ENCODE assay signal across 30 cellular contexts in genomic region chr14:51131516-51131915, GRCh38.
"Had no signal": no experiment of that assay in that cellular context is flagged by ENCODE, and none has a peak within 500 bp of the region (broad histone marks: within the 10 kb centered on the region; RNA-seq: fewer than 3 reads in every experiment).

No MANE protein-coding gene starts in this region.

- H3K9ac ChIP-seq: KMS-11 had no signal

- DNase-seq: activated CD4-positive, alpha-beta memory T cell treated with anti-CD3 and anti-CD28 coated beads for 36 hours; activated CD4-positive, alpha-beta T cell treated with anti-CD3 and anti-CD28 coated beads for 36 hours; activated CD4-positive, alpha-beta T cell treated with anti-CD3 and anti-CD28 coated beads, Interleukin-2, amount 50 U/mL, for 1 hour; activated CD8-positive, alpha-beta memory T cell treated with anti-CD3 and anti-CD28 coated beads, Interleukin-2, amount 50 U/mL, for 4 hours; activated gamma-delta T cell treated with Interleukin-2 at 50 U/mL for 16 hours; activated naive CD4-positive, alpha-beta T cell treated with anti-CD3 and anti-CD28 coated beads for 36 hours; activated T-cell treated with anti-CD3 and anti-CD28 coated beads for 4 hours; activated T-cell treated with anti-CD3 and anti-CD28 coated beads, Interleukin-2, amount 50 U/mL, for 4 hours; anterior cingulate cortex; caudate nucleus; cerebellar nuclear complex; NCI-H1048; NCI-H1436 treated with DMSO at 0.1 percent for 48 hours; NCI-H1694 treated with DMSO at 0.1 percent for 48 hours; NCI-H2029; NCI-H345; NCI-H524 treated with DMSO at 0.1 percent for 48 hours; SIG-M5; T-cell; T-helper 2 cell; T1000 had no signal

- H3K4me1 Mint-ChIP-seq: activated CD4-positive, alpha-beta T cell treated with anti-CD3 and anti-CD28 coated beads for 36 hours; brain; T-cell; WTC11 had no signal

- H3K27ac ChIP-seq: KMS-11, RWPE1 had no signal

- H3K27ac Mint-ChIP-seq: activated CD4-positive, alpha-beta memory T cell treated with anti-CD3 and anti-CD28 coated beads for 36 hours; activated CD4-positive, alpha-beta T cell treated with anti-CD3 and anti-CD28 coated beads for 36 hours; activated naive CD4-positive, alpha-beta T cell treated with anti-CD3 and anti-CD28 coated beads for 36 hours; activated naive CD4-positive, alpha-beta T cell treated with anti-CD3 and anti-CD28 coated beads, Interleukin-2, amount 50 U/mL, for 72 hours; activated T-helper 1 cell treated with anti-CD3 and anti-CD28 coated beads, Interleukin-12 subunit alpha, Interleukin-12 subunit beta, Interleukin-2, Interleukin-4 antibody, amounts not matched to agents 30 ng/mL and 10 ng/mL and 1 ng/mL, durations not matched to agents 14 hours and 24 hours and 36 hours; brain; T-cell; WTC11 had no signal

- H3K4me3 Mint-ChIP-seq: activated CD4-positive, alpha-beta memory T cell treated with anti-CD3 and anti-CD28 coated beads for 36 hours; activated CD4-positive, alpha-beta T cell treated with anti-CD3 and anti-CD28 coated beads for 36 hours; activated naive CD4-positive, alpha-beta T cell treated with anti-CD3 and anti-CD28 coated beads for 36 hours; activated T-cell treated with anti-CD3 and anti-CD28 coated beads, Interleukin-2, amount 50 U/mL, for 4 hours; activated T-helper 1 cell treated with anti-CD3 and anti-CD28 coated beads, Interleukin-12 subunit alpha, Interleukin-12 subunit beta, Interleukin-2, Interleukin-4 antibody, amounts not matched to agents 30 ng/mL and 10 ng/mL and 1 ng/mL, durations not matched to agents 14 hours and 24 hours and 36 hours; brain; T-cell; WTC11 had no signal

- H3K36me3 Mint-ChIP-seq: brain, T-cell had no signal

- ATAC-seq: activated CD4-positive, alpha-beta T cell treated with anti-CD3 and anti-CD28 coated beads for 36 hours; activated CD4-positive, CD25-positive, alpha-beta regulatory T cell treated with anti-CD3 and anti-CD28 coated beads, Interleukin-2, amount 50 U/mL, for 24 hours; activated naive CD4-positive, alpha-beta T cell treated with anti-CD3 and anti-CD28 coated beads, Interleukin-2, amount 50 U/mL, for 72 hours; activated T-cell treated with anti-CD3 and anti-CD28 coated beads, Interleukin-2, amount 50 U/mL, for 4 hours; Right ventricle myocardium inferior; SK-N-SH treated with all-trans-retinoic acid at 6 μM for 48 hours; T-cell; WTC11 had no signal
